Comparison of ENCODE assay signal across 8 cellular contexts in genomic region chr17:77140166-77140877, GRCh38. TPM values are rescaled to one million over a fixed set of nuclear protein-coding genes. Genes with fewer than 3 reads are reported as not detected.
DNase-seq lines count a peak whose midpoint lies in the region; TF ChIP-seq lines count a peak whose summit lies in the region.

No MANE protein-coding gene starts in this region.

- peaks cover 33% of the 10 kb centered on the region for H3K36me3 Mint-ChIP-seq in nephron progenitor cell (ENCODE audit: low read depth)
- H3K36me3 Mint-ChIP-seq in stimulated activated naive CD8-positive, alpha-beta T cell treated with anti-CD3 and anti-CD28 coated beads, Interleukin-15, Interleukin-2, amounts not matched to agents 100 ng/mL and 50 ng/mL, for 24 hours (ENCODE audit: low read depth), result peaks cover 37% of the 10 kb centered on the region

- TF ChIP-seq CTCF in RWPE1 (conservative IDR thresholded peaks at IDR 0.05; ENCODE audit: low read depth), result no peak
- no peak for TF ChIP-seq CTCF in fibroblast of the aortic adventitia (IDR thresholded peaks at IDR 0.05; ENCODE audit: insufficient read depth, low read length)
- TF ChIP-seq CTCF in nephron progenitor cell (IDR thresholded peaks at IDR 0.05), result no peak

- POLR2A ChIA-PET in RWPE1 (lab: Yijun Ruan, JAX; ENCODE audit: low non-redundant PET), result interaction anchor here (0.8 kb wide), 1 partner anchor 15 kb away, joined by 3 read pairs; no protein-coding TSS in a partner anchor

- peaks cover 33% of the 10 kb centered on the region for H3K9me3 Mint-ChIP-seq in nephron progenitor cell
- peaks cover 9% of the 10 kb centered on the region for H3K9me3 Mint-ChIP-seq in stimulated activated naive CD8-positive, alpha-beta T cell treated with anti-CD3 and anti-CD28 coated beads, Interleukin-15, Interleukin-2, amounts not matched to agents 100 ng/mL and 50 ng/mL, for 24 hours

- no peak overlapping the region for H3K27ac Mint-ChIP-seq in nephron progenitor cell
- peak overlapping the region; percentile 96 for H3K27ac Mint-ChIP-seq in stimulated activated naive CD8-positive, alpha-beta T cell treated with anti-CD3 and anti-CD28 coated beads, Interleukin-15, Interleukin-2, amounts not matched to agents 100 ng/mL and 50 ng/mL, for 24 hours

- peak overlapping the region; percentile 71 for H3K4me3 Mint-ChIP-seq in nephron progenitor cell
- H3K4me3 Mint-ChIP-seq in stimulated activated naive CD8-positive, alpha-beta T cell treated with anti-CD3 and anti-CD28 coated beads, Interleukin-15, Interleukin-2, amounts not matched to agents 100 ng/mL and 50 ng/mL, for 24 hours, result peak overlapping the region; percentile 71

- DNase-seq in ELR (ENCODE audit: low read depth) (peak; percentile 99), H4 (ENCODE audit: low spot score) (peak; percentile 97), LoVo (ENCODE audit: low spot score) (peak; percentile 97), RWPE1 (ENCODE audit: low spot score) (peak; percentile 98), fibroblast of the aortic adventitia (ENCODE audit: low read depth) (peak; percentile 96), nephron progenitor cell (peak; percentile 100)
- DNase-seq in activated effector memory CD4-positive, alpha-beta T cell treated with Interleukin-2 at 50 U/mL for 16 hours, result peak; percentile 99

- H3K4me1 Mint-ChIP-seq in nephron progenitor cell, result peaks cover 59% of the 10 kb centered on the region
- H3K4me1 Mint-ChIP-seq in stimulated activated naive CD8-positive, alpha-beta T cell treated with anti-CD3 and anti-CD28 coated beads, Interleukin-15, Interleukin-2, amounts not matched to agents 100 ng/mL and 50 ng/mL, for 24 hours (ENCODE audit: low read depth), result peaks cover 61% of the 10 kb centered on the region

- CTCF ChIA-PET in RWPE1 (lab: Yijun Ruan, JAX), result interaction anchor here (1.3 kb wide), 1 partner anchor 51 kb away, joined by 3 read pairs; no protein-coding TSS in a partner anchor

- H3K27ac ChIP-seq in RWPE1, result peak overlapping the region; percentile 100

- H3K4me3 ChIP-seq in fibroblast of the aortic adventitia (ENCODE audit: low read depth, low read length), result peak overlapping the region; percentile 62

- H3K27me3 Mint-ChIP-seq in nephron progenitor cell (ENCODE audit: low read depth, poor library complexity), result peaks cover 6% of the 10 kb centered on the region
- no peaks in the 10 kb centered on the region for H3K27me3 Mint-ChIP-seq in stimulated activated naive CD8-positive, alpha-beta T cell treated with anti-CD3 and anti-CD28 coated beads, Interleukin-15, Interleukin-2, amounts not matched to agents 100 ng/mL and 50 ng/mL, for 24 hours

RNA-seq across cellular contexts. Expression of gene SEC14L1, which starts 0.4 kb away (rescaled TPM):
- 33.7 and 41.8 TPM in 2 replicates for total RNA-seq in H4 (2014; rRNA removed; shearing (Covaris generic))
- 34.3 and 149 TPM in 2 replicates for total RNA-seq in fibroblast of the aortic adventitia (ENCODE audit: low replicate concordance)

Comparison
In these comparisons a context has a peak if more than half of its experiments do, and no peak if none do; other contexts are left out.
1. Peak in every context shown above with its lines: DNase-seq, H3K4me3 ChIP-seq and H3K27ac ChIP-seq.